Comparison of ENCODE assay signal across 8 cellular contexts in genomic region chr15:56042982-56043980, GRCh38. TPM values are rescaled to one million over a fixed set of nuclear protein-coding genes. Genes with fewer than 3 reads are reported as not detected.
DNase-seq lines count a peak whose midpoint lies in the region; ATAC-seq, FAIRE-seq and TF ChIP-seq lines count a peak whose summit lies in the region.

No MANE protein-coding gene starts in this region.

- peak overlapping the region in 1 of 2 experiments; percentile 56; a peak in 1 of 4 replicates for H4K8ac ChIP-seq in IMR-90 (ENCODE audit: low read depth in 2 of 2, low read length in 2 of 2)

- DNase-seq in CD4-positive, CD25-positive, alpha-beta regulatory T cell, result peak; percentile 38 to 83 (median 77)
- DNase-seq in IMR-90 (no peak), activated T-cell treated with anti-CD3 and anti-CD28 coated beads for 48 hours (ENCODE audit: low read depth) (peak; percentile 6), HepG2 (ENCODE audit: low spot score) (peak; percentile 52), NCI-H1105 treated with DMSO at 0.1 percent for 48 hours (lab: John Stamatoyannopoulos, UW) (no peak), NCI-H2107 treated with DMSO at 0.1 percent for 48 hours (lab: John Stamatoyannopoulos, UW; ENCODE audit: unreplicated experiment) (no peak)
- DNase-seq in activated effector memory CD4-positive, alpha-beta T cell treated with Interleukin-2 at 50 U/mL for 16 hours, result no peak

- H4K91ac ChIP-seq in IMR-90 (ENCODE audit: insufficient read depth, low read depth, low read length), result 0 out of 2 replicates have a peak overlapping the region, but pooled peaks have one; percentile 66

- peak overlapping the region; percentile 71 for H3K14ac ChIP-seq in IMR-90 (replicated peaks; ENCODE audit: low read depth, low read length)

- no peaks in the 10 kb centered on the region for H3K9me3 ChIP-seq in CD4-positive, CD25-positive, alpha-beta regulatory T cell (ENCODE audit: control insufficient read depth in 2 of 2, low read length in 2 of 2)
- H3K9me3 ChIP-seq in IMR-90 (ENCODE audit: control insufficient read depth, insufficient read depth, low read length), result no peaks in the 10 kb centered on the region
- H3K9me3 ChIP-seq in HepG2 (ENCODE audit: low read length), result no peaks in the 10 kb centered on the region

- peak overlapping the region; percentile 78 for H2BK120ac ChIP-seq in IMR-90 (ENCODE audit: low read depth, low read length)

- H2AK9ac ChIP-seq in IMR-90 (replicated peaks; ENCODE audit: low read depth, low read length, poor library complexity), result no peak overlapping the region

- TF ChIP-seq POLR2A in IMR-90 (IDR thresholded peaks at IDR 0.05; ENCODE audit: low read depth, low read length), result no peak
- no peak for TF ChIP-seq POLR2A in HepG2 (IDR thresholded peaks at IDR 0.05; ENCODE audit: insufficient read depth in 1 of 2, low read depth in 2 of 2, low read length in 2 of 2)

- FAIRE-seq in HepG2 (lab: Jason Lieb, UNC), result no peak

- H3K79me2 ChIP-seq in HepG2 (ENCODE audit: insufficient read depth, low read length), result no peaks in the 10 kb centered on the region

- H3K4ac ChIP-seq in IMR-90 (ENCODE audit: low read depth, low read length), result peak overlapping the region; percentile 68; the same call in 1 of the 2 replicates

- peaks cover 0 to 8% (median 0%) of the 10 kb centered on the region in 7 donors for H3K9me3 Mint-ChIP-seq in CD4-positive, CD25-positive, alpha-beta regulatory T cell

- H2AFZ ChIP-seq in IMR-90 (replicated peaks; ENCODE audit: low read length, poor library complexity), result no peak overlapping the region
- H2AFZ ChIP-seq in HepG2 (ENCODE audit: low read length), result peak overlapping the region; percentile 83

- H3K4me2 ChIP-seq in IMR-90 (ENCODE audit: low read depth, low read length) (no peak overlapping the region), HepG2 (ENCODE audit: low read depth, low read length) (peak overlapping the region; percentile 79)

- no peaks in the 10 kb centered on the region for H3K79me1 ChIP-seq in IMR-90 (ENCODE audit: low read depth in 1 of 2, low read length in 2 of 2)

- H2AK5ac ChIP-seq in IMR-90 (ENCODE audit: low read depth, low read length), result peak overlapping the region; percentile 90; the same call in 1 of the 2 replicates

- TF ChIP-seq CTCF in IMR-90 (conservative IDR thresholded peaks at IDR 0.05; ENCODE audit: low read depth, low read length) (no peak), HepG2 (CRISPR knock-in tag; IDR thresholded peaks at IDR 0.05) (no peak)

- H3K27me3 ChIP-seq in CD4-positive, CD25-positive, alpha-beta regulatory T cell (ENCODE audit: control insufficient read depth, insufficient read depth, low read length), result no peaks in the 10 kb centered on the region
- no peaks in the 10 kb centered on the region for H3K27me3 ChIP-seq in IMR-90 (ENCODE audit: control insufficient read depth, insufficient read depth, low read length)
- H3K27me3 ChIP-seq in HepG2 (ENCODE audit: control insufficient read depth in 1 of 2, insufficient read depth in 2 of 2, low read length in 2 of 2), result no peaks in the 10 kb centered on the region

- intact Hi-C loops in IMR-90 (cut with micrococcal nuclease), result no loop called here
- intact Hi-C loops in HepG2 (cut with micrococcal nuclease; ENCODE audit: unreplicated experiment), result no loop called here

- H3K36me3 ChIP-seq in CD4-positive, CD25-positive, alpha-beta regulatory T cell (ENCODE audit: control insufficient read depth, insufficient read depth, low read length), result no peaks in the 10 kb centered on the region
- H3K36me3 ChIP-seq in IMR-90 (ENCODE audit: control insufficient read depth, insufficient read depth, low read length), result no peaks in the 10 kb centered on the region
- no peaks in the 10 kb centered on the region for H3K36me3 ChIP-seq in HepG2 (replicated peaks in 1 of 2; ENCODE audit: control insufficient read depth in 1 of 2, insufficient read depth in 2 of 2, low read length in 2 of 2)

- peak overlapping the region; percentile 89 to 93 (median 93) for H3K27ac Mint-ChIP-seq in CD4-positive, CD25-positive, alpha-beta regulatory T cell

- POLR2A ChIA-PET in IMR-90 (lab: Charles Lee; ENCODE audit: unreplicated experiment), result no interaction called here
- POLR2A ChIA-PET in HepG2 (lab: Yijun Ruan, JAX), result interaction anchor here (0.7 to 1.0 kb wide), 4 partner anchors 12 to 51 kb away, joined by 3 to 7 read pairs (median 6); partner anchors contain the start of gene NEDD4

- CTCF ChIA-PET in IMR-90 (lab: Yijun Ruan, JAX), result no interaction called here
- CTCF ChIA-PET in HepG2 (lab: Yijun Ruan, JAX; ENCODE audit: low intra/inter-chr PET ratio, low total read pairs), result no interaction called here

- H3K18ac ChIP-seq in IMR-90 (ENCODE audit: low read depth, low read length), result peak overlapping the region; percentile 79

- no peak overlapping the region for H3K9ac ChIP-seq in IMR-90 (ENCODE audit: low read depth, low read length)
- peak overlapping the region; percentile 44; the same call in 1 of the 2 replicates for H3K9ac ChIP-seq in HepG2 (ENCODE audit: insufficient read depth, low read depth, low read length)

- peaks cover 20% of the 10 kb centered on the region for H3K4me1 ChIP-seq in CD4-positive, CD25-positive, alpha-beta regulatory T cell (ENCODE audit: control insufficient read depth, insufficient read depth, low read length, poor library complexity, severe bottlenecking)
- peaks cover 16% of the 10 kb centered on the region for H3K4me1 ChIP-seq in IMR-90 (ENCODE audit: control insufficient read depth, insufficient read depth, low read length)
- peaks cover 42% of the 10 kb centered on the region for H3K4me1 ChIP-seq in HepG2 (ENCODE audit: insufficient read depth, low read length)

- ATAC-seq in CD4-positive, CD25-positive, alpha-beta regulatory T cell (ENCODE audit: low read depth in 2 of 2), result peak; percentile 83 to 86
- no peak for ATAC-seq in IMR-90 (ENCODE audit: low read depth)
- ATAC-seq in HepG2, result peak; percentile 47
- no peak for ATAC-seq in HG03139 (IDR thresholded peaks at IDR 0.05; ENCODE audit: unreplicated experiment)

- no peaks in the 10 kb centered on the region for H3K36me3 Mint-ChIP-seq in CD4-positive, CD25-positive, alpha-beta regulatory T cell

- H3K27ac ChIP-seq in CD4-positive, CD25-positive, alpha-beta regulatory T cell (ENCODE audit: insufficient read depth, low read length, poor library complexity, severe bottlenecking), result peak overlapping the region; percentile 68
- H3K27ac ChIP-seq in IMR-90 (ENCODE audit: insufficient read depth, low read length), result no peak overlapping the region
- H3K27ac ChIP-seq in HepG2 (ENCODE audit: extremely low read length, insufficient read depth, low read length), result no peak overlapping the region

- peak overlapping the region; percentile 20; the same call in 1 of the 2 replicates for H4K5ac ChIP-seq in IMR-90 (ENCODE audit: low read depth, low read length)

- 0 out of 2 replicates have a peak overlapping the region, but pooled peaks have one; percentile 20 for H3K23ac ChIP-seq in IMR-90 (ENCODE audit: low read depth, low read length)

- H2BK5ac ChIP-seq in IMR-90 (ENCODE audit: low read depth, low read length, poor library complexity, severe bottlenecking), result no peak overlapping the region

- H3K4me3 Mint-ChIP-seq in CD4-positive, CD25-positive, alpha-beta regulatory T cell, result peak overlapping the region; percentile 56 to 83 (median 76)

- no peaks in the 10 kb centered on the region for H3K27me3 Mint-ChIP-seq in CD4-positive, CD25-positive, alpha-beta regulatory T cell

- H3K4me3 ChIP-seq in CD4-positive, CD25-positive, alpha-beta regulatory T cell (ENCODE audit: low read depth, low read length), result peak overlapping the region; percentile 77
- H3K4me3 ChIP-seq in IMR-90 (ENCODE audit: insufficient read depth, low read depth, low read length) (no peak overlapping the region), HepG2 (replicated peaks in 1 of 3; ENCODE audit: insufficient read depth in 1 of 3, low read depth in 2 of 3, low read length in 3 of 3) (peak overlapping the region; percentile 5 to 11 (median 9); a peak in 1 of 6 replicates)

- peak overlapping the region; percentile 85 for H2BK20ac ChIP-seq in IMR-90 (ENCODE audit: low read depth, low read length)

- H2BK15ac ChIP-seq in IMR-90 (ENCODE audit: low read depth, low read length), result peak overlapping the region; percentile 87; the same call in 2 of the 3 replicates

- no peak overlapping the region for H3K56ac ChIP-seq in IMR-90 (ENCODE audit: extremely low read depth, insufficient read depth, low read length)

- dilution Hi-C loops in IMR-90 (cut with HindIII; ENCODE audit: low sequenced_read_pairs, unreplicated experiment), result no loop called here

- BruUV-seq in IMR-90 (replicated peaks; lab: Mats Ljungman, UMichigan) (no TSS peak), HepG2 (replicated peaks; lab: Mats Ljungman, UMichigan) (TSS peak; percentile 84)

- in situ Hi-C loops in IMR-90 (cut with MboI; ENCODE audit: low sequenced_read_pairs) (no loop called here), HepG2 (cut with HindIII; ENCODE audit: extremely low pct_ligation_motif_present, low pct_unique_long_range_greater_than_20kb) (no loop called here)

- no peaks in the 10 kb centered on the region for H4K20me1 ChIP-seq in IMR-90 (ENCODE audit: insufficient read depth, low read length)
- H4K20me1 ChIP-seq in HepG2 (ENCODE audit: insufficient read depth, low read length), result no peaks in the 10 kb centered on the region

- peaks cover 17 to 50% (median 31%) of the 10 kb centered on the region in 4 donors for H3K4me1 Mint-ChIP-seq in CD4-positive, CD25-positive, alpha-beta regulatory T cell

- no CpG with 5 or more reads among the region's 8 CpGs for WGBS in IMR-90 (ENCODE audit: extremely low coverage in 2 of 2, insufficient read length in 1 of 2), 2 experiments
- WGBS in HepG2 (ENCODE audit: low lambda C conversion rate), result 51% methylated on average over 7 of the region's 8 CpGs

- peaks cover 18% of the 10 kb centered on the region for H3K9me1 ChIP-seq in IMR-90 (ENCODE audit: insufficient read depth, low read length)

- no peak for TF ChIP-seq EP300 in HepG2 (IDR thresholded peaks at IDR 0.05; ENCODE audit: low read depth in 2 of 2, low read length in 2 of 2)
- TF ChIP-seq EP300 in HepG2 (CRISPR knock-in tag; IDR thresholded peaks at IDR 0.05; ENCODE audit: borderline replicate concordance), result no peak

- TF ChIP-seq RAD21 in IMR-90 (IDR thresholded peaks at IDR 0.05; ENCODE audit: low read length) (no peak), HepG2 (CRISPR knock-in tag; IDR thresholded peaks at IDR 0.05) (no peak)

RNA-seq across cellular contexts. Expression of gene NEDD4, which starts 49.9 kb away (rescaled TPM):
- 7.5 TPM for total RNA-seq in CD4-positive, CD25-positive, alpha-beta regulatory T cell
- polyA plus RNA-seq in CD4-positive, CD25-positive, alpha-beta regulatory T cell, result 1 to 10 TPM; 2.4 to 10.0 (median 4.1) TPM
- total RNA-seq in IMR-90 (2012; rRNA removed) (80.7 and 106 TPM in 2 replicates), HepG2 (2016; rRNA removed; fragmentation: Illumina TruSeq; extraction: Trizol) (13.0 and 25.6 TPM in 2 replicates)
- polyA plus RNA-seq in IMR-90 (2012; rRNA removed) (24.6 and 27.4 TPM in 2 replicates), HepG2 (2011; rRNA removed) (9.8 and 10.4 TPM in 2 replicates)
- polyA plus RNA-seq in IMR-90 (2012; cell fraction: cytosol; rRNA removed), result 5.2 and 6.1 TPM in 2 replicates
- 4.6 and 39.1 TPM in 2 replicates for polyA plus RNA-seq in IMR-90 (2012; cell fraction: nucleus; rRNA removed; ENCODE audit: low replicate concordance)
- total RNA-seq in HepG2 (2016; cell fraction: cytosol; rRNA removed; fragmentation: Illumina TruSeq; extraction: Trizol; ENCODE audit: low read depth), result 1.4 and 2.6 TPM in 2 replicates
- 15.1 and 23.4 TPM in 2 replicates for total RNA-seq in HepG2 (2016; cell fraction: insoluble cytoplasmic fraction; rRNA removed; fragmentation: Illumina TruSeq; extraction: Trizol)
- total RNA-seq in HepG2 (2016; cell fraction: membrane; rRNA removed; fragmentation: Illumina TruSeq; extraction: Trizol), result 5.2 and 6.1 TPM in 2 replicates
- 13.0 and 15.3 TPM in 2 replicates for total RNA-seq in HepG2 (2016; cell fraction: nucleus; rRNA removed; fragmentation: Illumina TruSeq; extraction: Trizol)
- polyA plus RNA-seq in HepG2 (2011; cell fraction: cytosol; rRNA removed), result 5.1 and 8.3 TPM in 2 replicates
- polyA plus RNA-seq in HepG2 (2011; cell fraction: nucleus; rRNA removed), result 5.3 and 7.5 TPM in 2 replicates
- 11.3 and 12.5 TPM in 2 replicates for polyA plus RNA-seq in HepG2 (2012)
- polyA plus RNA-seq in HepG2 (2016; cell fraction: cytosol; fragmentation: Illumina TruSeq; extraction: Trizol; ENCODE audit: low read depth), result 0.52 and 0.64 TPM in 2 replicates
- 11.3 TPM in 2 replicates for polyA plus RNA-seq in HepG2 (2016; cell fraction: insoluble cytoplasmic fraction; fragmentation: Illumina TruSeq; extraction: Trizol; ENCODE audit: low read depth)
- 2.3 and 2.5 TPM in 2 replicates for polyA plus RNA-seq in HepG2 (2016; cell fraction: membrane; fragmentation: Illumina TruSeq; extraction: Trizol; ENCODE audit: low read depth)
- 8.8 and 9.7 TPM in 2 replicates for polyA plus RNA-seq in HepG2 (2016; cell fraction: nucleus; fragmentation: Illumina TruSeq; extraction: Trizol; ENCODE audit: insufficient read depth, low read depth)
- polyA minus RNA-seq in HepG2 (2011; rRNA and poly(A)+ RNA removed; ENCODE audit: low replicate concordance), result 7.6 and 24.3 TPM in 2 replicates
- 10.1 and 10.7 TPM in 2 replicates for polyA minus RNA-seq in HepG2 (2011; cell fraction: cytosol; rRNA and poly(A)+ RNA removed)
- polyA minus RNA-seq in HepG2 (2011; cell fraction: nucleus; rRNA and poly(A)+ RNA removed), result 30.1 and 38.0 TPM in 2 replicates

Comparison
In these comparisons a context has a peak if more than half of its experiments do, and no peak if none do; other contexts are left out.
1. ATAC-seq: peak in CD4-positive, CD25-positive, alpha-beta regulatory T cell (2 of 2) and HepG2 (single experiment); none in IMR-90 (single experiment) and HG03139 (single experiment).
2. DNase-seq: peak in CD4-positive, CD25-positive, alpha-beta regulatory T cell (3 of 3), activated T-cell treated with anti-CD3 and anti-CD28 coated beads for 48 hours (single experiment) and HepG2 (single experiment); none in IMR-90 (single experiment), NCI-H1105 treated with DMSO at 0.1 percent for 48 hours (single experiment), NCI-H2107 treated with DMSO at 0.1 percent for 48 hours (single experiment) and activated effector memory CD4-positive, alpha-beta T cell treated with Interleukin-2 at 50 U/mL for 16 hours (single experiment).